Comparison of ENCODE assay signal across 25 cellular contexts in genomic region chr4:17033256-17034245, GRCh38.
DNase-seq lines count a peak whose midpoint lies in the region; FAIRE-seq and TF ChIP-seq lines count a peak whose summit lies in the region.
"Had no signal": no experiment of that assay in that cellular context is flagged by ENCODE, and none has a peak within 500 bp of the region (broad histone marks: within the 10 kb centered on the region; RNA-seq: fewer than 3 reads in every experiment).

No MANE protein-coding gene starts in this region.

- H4K20me1 ChIP-seq in astrocyte (ENCODE audit: insufficient read depth, low read length): no peaks in the 10 kb centered on the region
- H4K20me1 ChIP-seq in osteoblast (ENCODE audit: insufficient read depth, low read length): no peaks in the 10 kb centered on the region

- H3K4me3 Mint-ChIP-seq in astrocyte (ENCODE audit: unreplicated experiment): no peak overlapping the region
- H3K4me3 Mint-ChIP-seq: activated CD4-positive, alpha-beta T cell treated with anti-CD3 and anti-CD28 coated beads, Interleukin-2, amount 10 ng/mL, durations not matched to agents 7 days and 5 days; activated naive CD4-positive, alpha-beta T cell treated with anti-CD3 and anti-CD28 coated beads for 36 hours; activated T-cell treated with anti-CD3 and anti-CD28 coated beads, Interleukin-2, amount 50 U/mL, for 72 hours; endodermal cell had no signal

- peaks cover 4% of the 10 kb centered on the region for H3K9me3 Mint-ChIP-seq in astrocyte (ENCODE audit: unreplicated experiment)
- H3K9me3 Mint-ChIP-seq: activated CD4-positive, alpha-beta T cell treated with anti-CD3 and anti-CD28 coated beads, Interleukin-2, amount 10 ng/mL, durations not matched to agents 7 days and 5 days; activated naive CD4-positive, alpha-beta T cell treated with anti-CD3 and anti-CD28 coated beads for 36 hours had no signal

- peaks cover 18% of the 10 kb centered on the region for H3K4me1 Mint-ChIP-seq in astrocyte (ENCODE audit: low read depth, unreplicated experiment)
- H3K4me1 Mint-ChIP-seq: activated CD4-positive, alpha-beta T cell treated with anti-CD3 and anti-CD28 coated beads, Interleukin-2, amount 10 ng/mL, durations not matched to agents 7 days and 5 days had no signal

- FAIRE-seq in astrocyte (lab: Jason Lieb, UNC): no peak
- FAIRE-seq: GM12891, small intestine had no signal

- H3K4me3 ChIP-seq in H7 (ENCODE audit: insufficient read depth, low read depth, low read length) (no peak overlapping the region), astrocyte (ENCODE audit: insufficient read depth, low read depth, low read length) (no peak overlapping the region), foreskin fibroblast (ENCODE audit: low read depth in 1 of 2, low read length in 2 of 2) (no peak overlapping the region), osteoblast (ENCODE audit: insufficient read depth, low read length) (no peak overlapping the region), vagina (no peak overlapping the region)
- H3K4me3 ChIP-seq: coronary artery, left ventricle myocardium inferior, upper lobe of right lung had no signal

- H3K9me3 ChIP-seq in astrocyte (ENCODE audit: insufficient read depth, low read depth, low read length) (no peaks in the 10 kb centered on the region), osteoblast (ENCODE audit: low read depth, low read length) (no peaks in the 10 kb centered on the region), vagina (no peaks in the 10 kb centered on the region)
- H3K9me3 ChIP-seq: BE2C, left ventricle myocardium inferior, upper lobe of right lung had no signal

- intact Hi-C loops in vagina (cut with DNase I): no loop called here

- H3K4me2 ChIP-seq in astrocyte (ENCODE audit: low read length) (no peak overlapping the region), osteoblast (ENCODE audit: insufficient read depth, low read length) (peak overlapping the region; percentile 6)

- DNase-seq in H7: peak; percentile 36
- peak; percentile 74 for DNase-seq in astrocyte (ENCODE audit: low read depth)
- DNase-seq in foreskin fibroblast: peak; percentile 48 to 60
- peak; percentile 73 for DNase-seq in osteoblast (ENCODE audit: insufficient read length, low spot score, missing footprints)
- no peak for DNase-seq in NOMO-1 treated with dmso at 0.1 percent for 144 hours (lab: John Stamatoyannopoulos, UW; ENCODE audit: unreplicated experiment)
- DNase-seq in vagina (ENCODE audit: extremely low spot score in 2 of 2): no peak
- DNase-seq in GM19240 (ENCODE audit: insufficient read length, low spot score): no peak
- no peak for DNase-seq in H4 (ENCODE audit: low spot score)
- DNase-seq: activated CD4-positive, alpha-beta T cell treated with anti-CD3 and anti-CD28 coated beads, Interleukin-2, amount 10 ng/mL, durations not matched to agents 7 days and 5 days; activated naive CD4-positive, alpha-beta T cell treated with anti-CD3 and anti-CD28 coated beads for 36 hours; activated T-cell treated with anti-CD3 and anti-CD28 coated beads, Interleukin-2, amount 50 U/mL, for 72 hours; BE2C; DMS79; endodermal cell; head of caudate nucleus; left ventricle myocardium inferior; NCI-H1092 treated with DMSO at 0.1 percent for 48 hours; NCI-H1930; NCI-H774; small intestine; stimulated activated CD4-positive, alpha-beta T cell treated with anti-CD3 and anti-CD28 coated beads, Interleukin-1b, Interleukin-23, amount 100 ng/mL, for 48 hours; upper lobe of right lung; WERI-Rb-1 had no signal

- no peaks in the 10 kb centered on the region for H3K27me3 Mint-ChIP-seq in astrocyte (ENCODE audit: low read depth, unreplicated experiment)

- no peak overlapping the region for H3K9ac ChIP-seq in astrocyte (ENCODE audit: low read length)

- no peak overlapping the region for H2AFZ ChIP-seq in astrocyte (ENCODE audit: low read depth, low read length)
- H2AFZ ChIP-seq in osteoblast (ENCODE audit: low read length): peak overlapping the region; percentile 23

- no peak overlapping the region for H3K27ac Mint-ChIP-seq in astrocyte (ENCODE audit: unreplicated experiment)
- H3K27ac Mint-ChIP-seq: activated CD4-positive, alpha-beta T cell treated with anti-CD3 and anti-CD28 coated beads, Interleukin-2, amount 10 ng/mL, durations not matched to agents 7 days and 5 days; activated naive CD4-positive, alpha-beta T cell treated with anti-CD3 and anti-CD28 coated beads for 36 hours; activated T-cell treated with anti-CD3 and anti-CD28 coated beads, Interleukin-2, amount 50 U/mL, for 72 hours; endodermal cell had no signal

- TF ChIP-seq POLR2A in vagina (IDR thresholded peaks at IDR 0.05): no peak

- H3K36me3 ChIP-seq in H7 (replicated peaks; ENCODE audit: control insufficient read depth, insufficient read depth, low read length) (no peaks in the 10 kb centered on the region), astrocyte (ENCODE audit: insufficient read depth, low read length) (no peaks in the 10 kb centered on the region), osteoblast (ENCODE audit: insufficient read depth, low read length) (no peaks in the 10 kb centered on the region), vagina (no peaks in the 10 kb centered on the region)
- H3K36me3 ChIP-seq: BE2C, left ventricle myocardium inferior, upper lobe of right lung, WERI-Rb-1 had no signal

- no peaks in the 10 kb centered on the region for H3K36me3 Mint-ChIP-seq in astrocyte (ENCODE audit: low read depth, unreplicated experiment)

- H3K4me1 ChIP-seq in astrocyte (ENCODE audit: insufficient read depth, low read length) (peaks cover 9% of the 10 kb centered on the region), osteoblast (ENCODE audit: insufficient read depth, low read length) (peaks cover 23% of the 10 kb centered on the region), vagina (no peaks in the 10 kb centered on the region)
- H3K4me1 ChIP-seq: BE2C, left ventricle myocardium inferior, upper lobe of right lung had no signal

- H3K27ac ChIP-seq in astrocyte (ENCODE audit: low read depth, low read length) (no peak overlapping the region), osteoblast (ENCODE audit: low read depth, low read length) (no peak overlapping the region), vagina (no peak overlapping the region)
- H3K27ac ChIP-seq: coronary artery, left ventricle myocardium inferior, upper lobe of right lung, WERI-Rb-1 had no signal

- H3K79me2 ChIP-seq in astrocyte (ENCODE audit: insufficient read depth, low read length): no peaks in the 10 kb centered on the region
- H3K79me2 ChIP-seq in osteoblast (ENCODE audit: insufficient read depth, low read length): no peaks in the 10 kb centered on the region

- H3K27me3 ChIP-seq in H7 (ENCODE audit: control insufficient read depth, insufficient read depth, low read length) (no peaks in the 10 kb centered on the region), astrocyte (ENCODE audit: insufficient read depth, low read length) (no peaks in the 10 kb centered on the region), osteoblast (ENCODE audit: insufficient read depth, low read length) (no peaks in the 10 kb centered on the region), vagina (no peaks in the 10 kb centered on the region)
- H3K27me3 ChIP-seq: BE2C, upper lobe of right lung had no signal

- TF ChIP-seq CTCF in astrocyte (IDR thresholded peaks at IDR 0.05; ENCODE audit: insufficient read depth, low read depth, low read length) (no peak), foreskin fibroblast (IDR thresholded peaks at IDR 0.05; ENCODE audit: low read depth, low read length) (no peak), osteoblast (IDR thresholded peaks at IDR 0.05; ENCODE audit: extremely low read depth, low read depth, low read length) (no peak), vagina (IDR thresholded peaks at IDR 0.05) (no peak)

Comparison
In these comparisons a context has a peak if more than half of its experiments do, and no peak if none do; other contexts are left out.
1. DNase-seq: peak in H7 (single experiment), astrocyte (single experiment), foreskin fibroblast (2 of 2) and osteoblast (single experiment); none in NOMO-1 treated with dmso at 0.1 percent for 144 hours (single experiment), vagina (0 of 2), GM19240 (single experiment) and H4 (single experiment).